10 cellular contexts compared by ENCODE assay signal in genomic region chr1:198623920-198624647, GRCh38. TPM values are rescaled to one million over a fixed set of nuclear protein-coding genes. Genes with fewer than 3 reads are reported as not detected.
DNase-seq lines count a peak whose midpoint lies in the region; ATAC-seq and TF ChIP-seq lines count a peak whose summit lies in the region.
"Had no signal": no experiment of that assay in that cellular context is flagged by ENCODE, and none has a peak within 500 bp of the region (broad histone marks: within the 10 kb centered on the region; RNA-seq: fewer than 3 reads in every experiment).

No MANE protein-coding gene starts in this region.

- no peaks in the 10 kb centered on the region for H3K27me3 Mint-ChIP-seq in T-helper 1 cell treated with Interleukin-12 subunit alpha and Interleukin-12 subunit beta and Interleukin-4 antibody, amounts not matched to agents 30 μg/mL and 1 μg/mL, for 36 hours (ENCODE audit: low read depth)

- peaks cover 85% of the 10 kb centered on the region for H3K4me1 Mint-ChIP-seq in T-helper 1 cell treated with Interleukin-12 subunit alpha and Interleukin-12 subunit beta and Interleukin-4 antibody, amounts not matched to agents 30 μg/mL and 1 μg/mL, for 36 hours (ENCODE audit: low read depth)

- H3K4me3 ChIP-seq in GM23248 = 0 out of 2 replicates have a peak overlapping the region, but pooled peaks have one; percentile 16
- H3K4me3 ChIP-seq in left lung = no peak overlapping the region
- H3K4me3 ChIP-seq: left ventricle myocardium inferior had no signal

- H3K27ac Mint-ChIP-seq in T-helper 1 cell treated with Interleukin-12 subunit alpha and Interleukin-12 subunit beta and Interleukin-4 antibody, amounts not matched to agents 30 μg/mL and 1 μg/mL, for 36 hours = peak overlapping the region; percentile 71

- in situ Hi-C loops in GM23248 (cut with MboI) = no loop called here

- H3K4me3 Mint-ChIP-seq in T-helper 1 cell treated with Interleukin-12 subunit alpha and Interleukin-12 subunit beta and Interleukin-4 antibody, amounts not matched to agents 30 μg/mL and 1 μg/mL, for 36 hours = peak overlapping the region; percentile 27

- H3F3A ChIP-seq in GM23248 (ENCODE audit: insufficient read depth) = peaks cover 17% of the 10 kb centered on the region; the same call in 1 of the 2 replicates

- no peaks in the 10 kb centered on the region for H3K79me2 ChIP-seq in GM23248 (ENCODE audit: insufficient read depth)

- H3K9me3 ChIP-seq in GM23248 (ENCODE audit: low read depth) (no peaks in the 10 kb centered on the region), left lung (no peaks in the 10 kb centered on the region)
- H3K9me3 ChIP-seq: left ventricle myocardium inferior had no signal

- peak overlapping the region; percentile 39 for H3K4me2 ChIP-seq in GM23248 (ENCODE audit: unreplicated experiment)

- no peak for TF ChIP-seq CTCF in left lung (IDR thresholded peaks at IDR 0.05)

- no peak overlapping the region for H3K9ac ChIP-seq in GM23248

- no peak overlapping the region for H2AFZ ChIP-seq in GM23248

- ATAC-seq in left lung = peak; percentile 36
- ATAC-seq in GM19467 (IDR thresholded peaks at IDR 0.05; ENCODE audit: unreplicated experiment) = no peak
- no peak for ATAC-seq in GM19023 (IDR thresholded peaks at IDR 0.05; ENCODE audit: unreplicated experiment)

- H3K4me1 ChIP-seq in GM23248 (ENCODE audit: insufficient read depth) (peaks cover 20% of the 10 kb centered on the region), left lung (peaks cover 0 to 32% of the 10 kb centered on the region in 2 donors)
- H3K4me1 ChIP-seq: left ventricle myocardium inferior had no signal

- peaks cover 2% of the 10 kb centered on the region for H3K9me3 Mint-ChIP-seq in T-helper 1 cell treated with Interleukin-12 subunit alpha and Interleukin-12 subunit beta and Interleukin-4 antibody, amounts not matched to agents 30 μg/mL and 1 μg/mL, for 36 hours

- H3K36me3 ChIP-seq in GM23248 (ENCODE audit: low read depth) = no peaks in the 10 kb centered on the region
- no peaks in the 10 kb centered on the region for H3K36me3 ChIP-seq in left lung
- H3K36me3 ChIP-seq: left ventricle myocardium inferior had no signal

- peak; percentile 60 for DNase-seq in ELR (ENCODE audit: low read depth)
- DNase-seq in GM23248 = peak; percentile 77
- DNase-seq in left lung = no peak
- DNase-seq in DMS79 treated with DMSO at 0.1 percent for 48 hours (lab: John Stamatoyannopoulos, UW) = no peak
- no peak for DNase-seq in Ammon's horn (ENCODE audit: low spot score)
- DNase-seq: activated CD8-positive, alpha-beta memory T cell treated with anti-CD3 and anti-CD28 coated beads for 24 hours; left ventricle myocardium inferior had no signal

- 14 to 16% methylated on average over 4 of the region's 4 CpGs for WGBS in GM23248 (ENCODE audit: low coverage in 1 of 2, low lambda C conversion rate in 2 of 2, missing lambda C conversion rate in 2 of 2), 2 experiments

- intact Hi-C loops in left lung (cut with DNase I) = no loop called here

- H3K27ac ChIP-seq in GM23248 (no peak overlapping the region; the same call in 1 of the 2 replicates), left lung (no peak overlapping the region)
- H3K27ac ChIP-seq: left ventricle myocardium inferior had no signal

- H3K9me2 ChIP-seq in GM23248 (ENCODE audit: insufficient read depth) = no peaks in the 10 kb centered on the region

- H3K27me3 ChIP-seq in GM23248 (replicated peaks; ENCODE audit: insufficient read depth) (no peaks in the 10 kb centered on the region), left lung (no peaks in the 10 kb centered on the region)

- H4K20me1 ChIP-seq in GM23248 (ENCODE audit: insufficient read depth) = no peaks in the 10 kb centered on the region

- H3K36me3 Mint-ChIP-seq in T-helper 1 cell treated with Interleukin-12 subunit alpha and Interleukin-12 subunit beta and Interleukin-4 antibody, amounts not matched to agents 30 μg/mL and 1 μg/mL, for 36 hours (ENCODE audit: low read depth) = peaks cover 15% of the 10 kb centered on the region

RNA-seq across cellular contexts. Expression of gene PTPRC, which starts 14.8 kb away (rescaled TPM):
- 0.38 and 0.86 TPM in 2 replicates for total RNA-seq in GM23248 (2014; rRNA removed; shearing (Covaris generic))
- polyA plus RNA-seq in GM23248 (2016; fragmentation: Nextera tagmentation; extraction: Ambion mirVana) = 0.66 and 0.70 TPM in 2 replicates
- 100 to 1,000 TPM in 1 of 2 donors, 10 to 100 TPM in 1; 53.0 to 180 TPM for total RNA-seq in left lung

Comparison
In these comparisons a context has a peak if more than half of its experiments do, and no peak if none do; other contexts are left out.
1. DNase-seq: peak in ELR (single experiment) and GM23248 (single experiment); none in left lung (0 of 2), DMS79 treated with DMSO at 0.1 percent for 48 hours (single experiment) and Ammon's horn (single experiment).
2. RNA of gene PTPRC, which starts 14.8 kb away (total RNA-seq): 53.0 to 180 TPM in left lung; 0.38 to 0.86 TPM in GM23248; every median in the first group is over 10 times any median in the second.